ENCODE assay signal across 8 cellular contexts in genomic region chr12:95678684-95679083, GRCh38.
"Had no signal": no experiment of that assay in that cellular context is flagged by ENCODE, and none has a peak within 500 bp of the region (broad histone marks: within the 10 kb centered on the region; RNA-seq: fewer than 3 reads in every experiment).

No MANE protein-coding gene starts in this region.

- H3K27me3 Mint-ChIP-seq: IgD-negative memory B cell had no signal

- DNase-seq: IMR-90, KBM-7, KG1 had no signal

- FAIRE-seq: HepG2, HTR-8/SVneo had no signal

- H3K27ac Mint-ChIP-seq: IgD-negative memory B cell had no signal

- H3K36me3 Mint-ChIP-seq: IgD-negative memory B cell had no signal

- H3K4me2 ChIP-seq: KMS-11 had no signal

- H3K4me3 Mint-ChIP-seq: IgD-negative memory B cell had no signal

- H3K9ac ChIP-seq: KMS-11 had no signal

- ATAC-seq: HepG2 had no signal

- H3K27ac ChIP-seq: HL-60, KMS-11 had no signal
